ENCODE assay signal across 1 cellular context in the genomic region with DNA sequence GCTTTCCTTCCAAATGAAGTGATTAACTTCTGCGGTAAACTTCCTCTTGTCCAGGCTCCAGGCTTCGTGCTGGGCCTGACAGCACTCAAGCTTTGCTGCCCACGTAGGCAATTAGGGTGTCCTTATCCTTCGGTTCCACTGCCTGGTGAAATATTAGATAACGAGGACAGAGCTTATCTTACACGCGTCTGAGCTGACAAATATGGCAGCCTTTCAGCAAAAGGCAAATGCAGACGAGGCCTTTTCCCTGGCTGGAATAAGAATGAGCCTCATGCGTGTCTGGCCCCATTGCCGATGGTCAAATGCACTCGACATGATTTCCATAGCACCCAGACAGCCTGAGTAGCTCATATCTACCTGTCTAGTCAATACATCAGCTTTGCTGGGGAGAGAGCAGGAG.
TF ChIP-seq lines count a peak whose summit lies in the region.

No MANE protein-coding gene starts in this region.

TF ChIP-seq in K562, 482 proteins besides CTCF, POLR2A, EP300 and RAD21 (continued from another document and continues in another):
- TF ChIP-seq, protein P1, sequence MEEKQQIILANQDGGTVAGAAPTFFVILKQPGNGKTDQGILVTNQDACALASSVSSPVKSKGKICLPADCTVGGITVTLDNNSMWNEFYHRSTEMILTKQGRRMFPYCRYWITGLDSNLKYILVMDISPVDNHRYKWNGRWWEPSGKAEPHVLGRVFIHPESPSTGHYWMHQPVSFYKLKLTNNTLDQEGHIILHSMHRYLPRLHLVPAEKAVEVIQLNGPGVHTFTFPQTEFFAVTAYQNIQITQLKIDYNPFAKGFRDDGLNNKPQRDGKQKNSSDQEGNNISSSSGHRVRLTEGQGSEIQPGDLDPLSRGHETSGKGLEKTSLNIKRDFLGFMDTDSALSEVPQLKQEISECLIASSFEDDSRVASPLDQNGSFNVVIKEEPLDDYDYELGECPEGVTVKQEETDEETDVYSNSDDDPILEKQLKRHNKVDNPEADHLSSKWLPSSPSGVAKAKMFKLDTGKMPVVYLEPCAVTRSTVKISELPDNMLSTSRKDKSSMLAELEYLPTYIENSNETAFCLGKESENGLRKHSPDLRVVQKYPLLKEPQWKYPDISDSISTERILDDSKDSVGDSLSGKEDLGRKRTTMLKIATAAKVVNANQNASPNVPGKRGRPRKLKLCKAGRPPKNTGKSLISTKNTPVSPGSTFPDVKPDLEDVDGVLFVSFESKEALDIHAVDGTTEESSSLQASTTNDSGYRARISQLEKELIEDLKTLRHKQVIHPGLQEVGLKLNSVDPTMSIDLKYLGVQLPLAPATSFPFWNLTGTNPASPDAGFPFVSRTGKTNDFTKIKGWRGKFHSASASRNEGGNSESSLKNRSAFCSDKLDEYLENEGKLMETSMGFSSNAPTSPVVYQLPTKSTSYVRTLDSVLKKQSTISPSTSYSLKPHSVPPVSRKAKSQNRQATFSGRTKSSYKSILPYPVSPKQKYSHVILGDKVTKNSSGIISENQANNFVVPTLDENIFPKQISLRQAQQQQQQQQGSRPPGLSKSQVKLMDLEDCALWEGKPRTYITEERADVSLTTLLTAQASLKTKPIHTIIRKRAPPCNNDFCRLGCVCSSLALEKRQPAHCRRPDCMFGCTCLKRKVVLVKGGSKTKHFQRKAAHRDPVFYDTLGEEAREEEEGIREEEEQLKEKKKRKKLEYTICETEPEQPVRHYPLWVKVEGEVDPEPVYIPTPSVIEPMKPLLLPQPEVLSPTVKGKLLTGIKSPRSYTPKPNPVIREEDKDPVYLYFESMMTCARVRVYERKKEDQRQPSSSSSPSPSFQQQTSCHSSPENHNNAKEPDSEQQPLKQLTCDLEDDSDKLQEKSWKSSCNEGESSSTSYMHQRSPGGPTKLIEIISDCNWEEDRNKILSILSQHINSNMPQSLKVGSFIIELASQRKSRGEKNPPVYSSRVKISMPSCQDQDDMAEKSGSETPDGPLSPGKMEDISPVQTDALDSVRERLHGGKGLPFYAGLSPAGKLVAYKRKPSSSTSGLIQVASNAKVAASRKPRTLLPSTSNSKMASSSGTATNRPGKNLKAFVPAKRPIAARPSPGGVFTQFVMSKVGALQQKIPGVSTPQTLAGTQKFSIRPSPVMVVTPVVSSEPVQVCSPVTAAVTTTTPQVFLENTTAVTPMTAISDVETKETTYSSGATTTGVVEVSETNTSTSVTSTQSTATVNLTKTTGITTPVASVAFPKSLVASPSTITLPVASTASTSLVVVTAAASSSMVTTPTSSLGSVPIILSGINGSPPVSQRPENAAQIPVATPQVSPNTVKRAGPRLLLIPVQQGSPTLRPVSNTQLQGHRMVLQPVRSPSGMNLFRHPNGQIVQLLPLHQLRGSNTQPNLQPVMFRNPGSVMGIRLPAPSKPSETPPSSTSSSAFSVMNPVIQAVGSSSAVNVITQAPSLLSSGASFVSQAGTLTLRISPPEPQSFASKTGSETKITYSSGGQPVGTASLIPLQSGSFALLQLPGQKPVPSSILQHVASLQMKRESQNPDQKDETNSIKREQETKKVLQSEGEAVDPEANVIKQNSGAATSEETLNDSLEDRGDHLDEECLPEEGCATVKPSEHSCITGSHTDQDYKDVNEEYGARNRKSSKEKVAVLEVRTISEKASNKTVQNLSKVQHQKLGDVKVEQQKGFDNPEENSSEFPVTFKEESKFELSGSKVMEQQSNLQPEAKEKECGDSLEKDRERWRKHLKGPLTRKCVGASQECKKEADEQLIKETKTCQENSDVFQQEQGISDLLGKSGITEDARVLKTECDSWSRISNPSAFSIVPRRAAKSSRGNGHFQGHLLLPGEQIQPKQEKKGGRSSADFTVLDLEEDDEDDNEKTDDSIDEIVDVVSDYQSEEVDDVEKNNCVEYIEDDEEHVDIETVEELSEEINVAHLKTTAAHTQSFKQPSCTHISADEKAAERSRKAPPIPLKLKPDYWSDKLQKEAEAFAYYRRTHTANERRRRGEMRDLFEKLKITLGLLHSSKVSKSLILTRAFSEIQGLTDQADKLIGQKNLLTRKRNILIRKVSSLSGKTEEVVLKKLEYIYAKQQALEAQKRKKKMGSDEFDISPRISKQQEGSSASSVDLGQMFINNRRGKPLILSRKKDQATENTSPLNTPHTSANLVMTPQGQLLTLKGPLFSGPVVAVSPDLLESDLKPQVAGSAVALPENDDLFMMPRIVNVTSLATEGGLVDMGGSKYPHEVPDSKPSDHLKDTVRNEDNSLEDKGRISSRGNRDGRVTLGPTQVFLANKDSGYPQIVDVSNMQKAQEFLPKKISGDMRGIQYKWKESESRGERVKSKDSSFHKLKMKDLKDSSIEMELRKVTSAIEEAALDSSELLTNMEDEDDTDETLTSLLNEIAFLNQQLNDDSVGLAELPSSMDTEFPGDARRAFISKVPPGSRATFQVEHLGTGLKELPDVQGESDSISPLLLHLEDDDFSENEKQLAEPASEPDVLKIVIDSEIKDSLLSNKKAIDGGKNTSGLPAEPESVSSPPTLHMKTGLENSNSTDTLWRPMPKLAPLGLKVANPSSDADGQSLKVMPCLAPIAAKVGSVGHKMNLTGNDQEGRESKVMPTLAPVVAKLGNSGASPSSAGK (IDR thresholded peaks at IDR 0.05) = peak; percentile 80
- peak; percentile 62 for TF ChIP-seq SOX6 (IDR thresholded peaks at IDR 0.05)
- peak; percentile 63; the same call in 1 of the 2 replicates for TF ChIP-seq MTA2 (IDR thresholded peaks at IDR 0.05; ENCODE audit: low read depth)
- peak; percentile 44; the same call in 1 of the 2 replicates for TF ChIP-seq ELF4 (CRISPR knock-in tag; IDR thresholded peaks at IDR 0.05)
- TF ChIP-seq HNRNPL (IDR thresholded peaks at IDR 0.05; ENCODE audit: low read depth, low read length) = no peak
- TF ChIP-seq GTF2A2 (tag; IDR thresholded peaks at IDR 0.05) = no peak
- no peak for TF ChIP-seq HOXB6 (CRISPR knock-in tag; IDR thresholded peaks at IDR 0.05; ENCODE audit: borderline replicate concordance)
- no peak for TF ChIP-seq SNIP1 (IDR thresholded peaks at IDR 0.05; ENCODE audit: low read depth)
- TF ChIP-seq ZZZ3 (IDR thresholded peaks at IDR 0.05) = no peak
- TF ChIP-seq ZNF780A (CRISPR knock-in tag; IDR thresholded peaks at IDR 0.05) = no peak
- no peak for TF ChIP-seq ZFPM2 (CRISPR knock-in tag; IDR thresholded peaks at IDR 0.05)
- TF ChIP-seq ZNF589 (CRISPR knock-in tag; IDR thresholded peaks at IDR 0.05; ENCODE audit: low read depth) = peak; percentile 70; the same call in 1 of the 2 replicates
- no peak for TF ChIP-seq ELF2 (CRISPR knock-in tag; IDR thresholded peaks at IDR 0.05)
- TF ChIP-seq, protein P2, sequence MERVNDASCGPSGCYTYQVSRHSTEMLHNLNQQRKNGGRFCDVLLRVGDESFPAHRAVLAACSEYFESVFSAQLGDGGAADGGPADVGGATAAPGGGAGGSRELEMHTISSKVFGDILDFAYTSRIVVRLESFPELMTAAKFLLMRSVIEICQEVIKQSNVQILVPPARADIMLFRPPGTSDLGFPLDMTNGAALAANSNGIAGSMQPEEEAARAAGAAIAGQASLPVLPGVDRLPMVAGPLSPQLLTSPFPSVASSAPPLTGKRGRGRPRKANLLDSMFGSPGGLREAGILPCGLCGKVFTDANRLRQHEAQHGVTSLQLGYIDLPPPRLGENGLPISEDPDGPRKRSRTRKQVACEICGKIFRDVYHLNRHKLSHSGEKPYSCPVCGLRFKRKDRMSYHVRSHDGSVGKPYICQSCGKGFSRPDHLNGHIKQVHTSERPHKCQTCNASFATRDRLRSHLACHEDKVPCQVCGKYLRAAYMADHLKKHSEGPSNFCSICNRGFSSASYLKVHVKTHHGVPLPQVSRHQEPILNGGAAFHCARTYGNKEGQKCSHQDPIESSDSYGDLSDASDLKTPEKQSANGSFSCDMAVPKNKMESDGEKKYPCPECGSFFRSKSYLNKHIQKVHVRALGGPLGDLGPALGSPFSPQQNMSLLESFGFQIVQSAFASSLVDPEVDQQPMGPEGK (CRISPR knock-in tag; IDR thresholded peaks at IDR 0.05; ENCODE audit: borderline replicate concordance) = no peak
- TF ChIP-seq LCOR (CRISPR knock-in tag; IDR thresholded peaks at IDR 0.05) = no peak
- no peak for TF ChIP-seq SUPT5H (IDR thresholded peaks at IDR 0.05)
- no peak for TF ChIP-seq MYBL2 (IDR thresholded peaks at IDR 0.05; ENCODE audit: low read depth)
- no peak for TF ChIP-seq MYBL2 (CRISPR knock-in tag; IDR thresholded peaks at IDR 0.05; ENCODE audit: borderline replicate concordance)
- TF ChIP-seq, protein P3, sequence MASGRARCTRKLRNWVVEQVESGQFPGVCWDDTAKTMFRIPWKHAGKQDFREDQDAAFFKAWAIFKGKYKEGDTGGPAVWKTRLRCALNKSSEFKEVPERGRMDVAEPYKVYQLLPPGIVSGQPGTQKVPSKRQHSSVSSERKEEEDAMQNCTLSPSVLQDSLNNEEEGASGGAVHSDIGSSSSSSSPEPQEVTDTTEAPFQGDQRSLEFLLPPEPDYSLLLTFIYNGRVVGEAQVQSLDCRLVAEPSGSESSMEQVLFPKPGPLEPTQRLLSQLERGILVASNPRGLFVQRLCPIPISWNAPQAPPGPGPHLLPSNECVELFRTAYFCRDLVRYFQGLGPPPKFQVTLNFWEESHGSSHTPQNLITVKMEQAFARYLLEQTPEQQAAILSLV (tag; IDR thresholded peaks at IDR 0.05) = no peak
- no peak for TF ChIP-seq FOXP1 (CRISPR knock-in tag; IDR thresholded peaks at IDR 0.05)
- TF ChIP-seq, protein P4, sequence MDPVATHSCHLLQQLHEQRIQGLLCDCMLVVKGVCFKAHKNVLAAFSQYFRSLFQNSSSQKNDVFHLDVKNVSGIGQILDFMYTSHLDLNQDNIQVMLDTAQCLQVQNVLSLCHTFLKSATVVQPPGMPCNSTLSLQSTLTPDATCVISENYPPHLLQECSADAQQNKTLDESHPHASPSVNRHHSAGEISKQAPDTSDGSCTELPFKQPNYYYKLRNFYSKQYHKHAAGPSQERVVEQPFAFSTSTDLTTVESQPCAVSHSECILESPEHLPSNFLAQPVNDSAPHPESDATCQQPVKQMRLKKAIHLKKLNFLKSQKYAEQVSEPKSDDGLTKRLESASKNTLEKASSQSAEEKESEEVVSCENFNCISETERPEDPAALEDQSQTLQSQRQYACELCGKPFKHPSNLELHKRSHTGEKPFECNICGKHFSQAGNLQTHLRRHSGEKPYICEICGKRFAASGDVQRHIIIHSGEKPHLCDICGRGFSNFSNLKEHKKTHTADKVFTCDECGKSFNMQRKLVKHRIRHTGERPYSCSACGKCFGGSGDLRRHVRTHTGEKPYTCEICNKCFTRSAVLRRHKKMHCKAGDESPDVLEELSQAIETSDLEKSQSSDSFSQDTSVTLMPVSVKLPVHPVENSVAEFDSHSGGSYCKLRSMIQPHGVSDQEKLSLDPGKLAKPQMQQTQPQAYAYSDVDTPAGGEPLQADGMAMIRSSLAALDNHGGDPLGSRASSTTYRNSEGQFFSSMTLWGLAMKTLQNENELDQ (CRISPR knock-in tag; IDR thresholded peaks at IDR 0.05; ENCODE audit: borderline replicate concordance) = no peak
- TF ChIP-seq JUNB (CRISPR knock-in tag; conservative IDR thresholded peaks at IDR 0.05) = no peak
- TF ChIP-seq, protein P5, sequence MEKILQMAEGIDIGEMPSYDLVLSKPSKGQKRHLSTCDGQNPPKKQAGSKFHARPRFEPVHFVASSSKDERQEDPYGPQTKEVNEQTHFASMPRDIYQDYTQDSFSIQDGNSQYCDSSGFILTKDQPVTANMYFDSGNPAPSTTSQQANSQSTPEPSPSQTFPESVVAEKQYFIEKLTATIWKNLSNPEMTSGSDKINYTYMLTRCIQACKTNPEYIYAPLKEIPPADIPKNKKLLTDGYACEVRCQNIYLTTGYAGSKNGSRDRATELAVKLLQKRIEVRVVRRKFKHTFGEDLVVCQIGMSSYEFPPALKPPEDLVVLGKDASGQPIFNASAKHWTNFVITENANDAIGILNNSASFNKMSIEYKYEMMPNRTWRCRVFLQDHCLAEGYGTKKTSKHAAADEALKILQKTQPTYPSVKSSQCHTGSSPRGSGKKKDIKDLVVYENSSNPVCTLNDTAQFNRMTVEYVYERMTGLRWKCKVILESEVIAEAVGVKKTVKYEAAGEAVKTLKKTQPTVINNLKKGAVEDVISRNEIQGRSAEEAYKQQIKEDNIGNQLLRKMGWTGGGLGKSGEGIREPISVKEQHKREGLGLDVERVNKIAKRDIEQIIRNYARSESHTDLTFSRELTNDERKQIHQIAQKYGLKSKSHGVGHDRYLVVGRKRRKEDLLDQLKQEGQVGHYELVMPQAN (IDR thresholded peaks at IDR 0.05; ENCODE audit: borderline replicate concordance) = no peak
- TF ChIP-seq, protein P6, sequence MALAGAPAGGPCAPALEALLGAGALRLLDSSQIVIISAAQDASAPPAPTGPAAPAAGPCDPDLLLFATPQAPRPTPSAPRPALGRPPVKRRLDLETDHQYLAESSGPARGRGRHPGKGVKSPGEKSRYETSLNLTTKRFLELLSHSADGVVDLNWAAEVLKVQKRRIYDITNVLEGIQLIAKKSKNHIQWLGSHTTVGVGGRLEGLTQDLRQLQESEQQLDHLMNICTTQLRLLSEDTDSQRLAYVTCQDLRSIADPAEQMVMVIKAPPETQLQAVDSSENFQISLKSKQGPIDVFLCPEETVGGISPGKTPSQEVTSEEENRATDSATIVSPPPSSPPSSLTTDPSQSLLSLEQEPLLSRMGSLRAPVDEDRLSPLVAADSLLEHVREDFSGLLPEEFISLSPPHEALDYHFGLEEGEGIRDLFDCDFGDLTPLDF (CRISPR knock-in tag; IDR thresholded peaks at IDR 0.05) = no peak
- TF ChIP-seq TEAD4 (IDR thresholded peaks at IDR 0.05; ENCODE audit: low read length) = peak; percentile 85
- no peak for TF ChIP-seq TEAD4 (CRISPR knock-in tag; IDR thresholded peaks at IDR 0.05; ENCODE audit: borderline replicate concordance)
- peak; percentile 66 for TF ChIP-seq SMAD4 (CRISPR knock-in tag; conservative IDR thresholded peaks at IDR 0.05)
- TF ChIP-seq ARID1B (IDR thresholded peaks at IDR 0.05) = peak; percentile 79
- no peak for TF ChIP-seq CAMTA2 (CRISPR knock-in tag; conservative IDR thresholded peaks at IDR 0.05)
- TF ChIP-seq CREM (IDR thresholded peaks at IDR 0.05; ENCODE audit: low read depth) = peak; percentile 54
- peak; percentile 72 for TF ChIP-seq KLF16 (IDR thresholded peaks at IDR 0.05)
- TF ChIP-seq, protein P7, sequence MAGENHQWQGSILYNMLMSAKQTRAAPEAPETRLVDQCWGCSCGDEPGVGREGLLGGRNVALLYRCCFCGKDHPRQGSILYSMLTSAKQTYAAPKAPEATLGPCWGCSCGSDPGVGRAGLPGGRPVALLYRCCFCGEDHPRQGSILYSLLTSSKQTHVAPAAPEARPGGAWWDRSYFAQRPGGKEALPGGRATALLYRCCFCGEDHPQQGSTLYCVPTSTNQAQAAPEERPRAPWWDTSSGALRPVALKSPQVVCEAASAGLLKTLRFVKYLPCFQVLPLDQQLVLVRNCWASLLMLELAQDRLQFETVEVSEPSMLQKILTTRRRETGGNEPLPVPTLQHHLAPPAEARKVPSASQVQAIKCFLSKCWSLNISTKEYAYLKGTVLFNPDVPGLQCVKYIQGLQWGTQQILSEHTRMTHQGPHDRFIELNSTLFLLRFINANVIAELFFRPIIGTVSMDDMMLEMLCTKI (IDR thresholded peaks at IDR 0.05; ENCODE audit: partially characterized antibody) = no peak
- peak; percentile 55 for TF ChIP-seq CXXC5 (CRISPR knock-in tag; IDR thresholded peaks at IDR 0.05)
- TF ChIP-seq, protein P8, sequence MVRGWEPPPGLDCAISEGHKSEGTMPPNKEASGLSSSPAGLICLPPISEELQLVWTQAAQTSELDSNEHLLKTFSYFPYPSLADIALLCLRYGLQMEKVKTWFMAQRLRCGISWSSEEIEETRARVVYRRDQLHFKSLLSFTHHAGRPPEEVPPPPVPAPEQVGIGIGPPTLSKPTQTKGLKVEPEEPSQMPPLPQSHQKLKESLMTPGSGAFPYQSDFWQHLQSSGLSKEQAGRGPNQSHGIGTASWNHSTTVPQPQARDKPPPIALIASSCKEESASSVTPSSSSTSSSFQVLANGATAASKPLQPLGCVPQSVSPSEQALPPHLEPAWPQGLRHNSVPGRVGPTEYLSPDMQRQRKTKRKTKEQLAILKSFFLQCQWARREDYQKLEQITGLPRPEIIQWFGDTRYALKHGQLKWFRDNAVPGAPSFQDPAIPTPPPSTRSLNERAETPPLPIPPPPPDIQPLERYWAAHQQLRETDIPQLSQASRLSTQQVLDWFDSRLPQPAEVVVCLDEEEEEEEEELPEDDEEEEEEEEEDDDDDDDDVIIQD (CRISPR knock-in tag; IDR thresholded peaks at IDR 0.05) = no peak
- peak; percentile 24; the same call in 1 of the 2 replicates for TF ChIP-seq POLR2AphosphoS5 (IDR thresholded peaks at IDR 0.05; ENCODE audit: control insufficient read depth, insufficient read depth, low read depth, low read length)
